Comparison of ENCODE assay signal across 20 cellular contexts in the genomic region with DNA sequence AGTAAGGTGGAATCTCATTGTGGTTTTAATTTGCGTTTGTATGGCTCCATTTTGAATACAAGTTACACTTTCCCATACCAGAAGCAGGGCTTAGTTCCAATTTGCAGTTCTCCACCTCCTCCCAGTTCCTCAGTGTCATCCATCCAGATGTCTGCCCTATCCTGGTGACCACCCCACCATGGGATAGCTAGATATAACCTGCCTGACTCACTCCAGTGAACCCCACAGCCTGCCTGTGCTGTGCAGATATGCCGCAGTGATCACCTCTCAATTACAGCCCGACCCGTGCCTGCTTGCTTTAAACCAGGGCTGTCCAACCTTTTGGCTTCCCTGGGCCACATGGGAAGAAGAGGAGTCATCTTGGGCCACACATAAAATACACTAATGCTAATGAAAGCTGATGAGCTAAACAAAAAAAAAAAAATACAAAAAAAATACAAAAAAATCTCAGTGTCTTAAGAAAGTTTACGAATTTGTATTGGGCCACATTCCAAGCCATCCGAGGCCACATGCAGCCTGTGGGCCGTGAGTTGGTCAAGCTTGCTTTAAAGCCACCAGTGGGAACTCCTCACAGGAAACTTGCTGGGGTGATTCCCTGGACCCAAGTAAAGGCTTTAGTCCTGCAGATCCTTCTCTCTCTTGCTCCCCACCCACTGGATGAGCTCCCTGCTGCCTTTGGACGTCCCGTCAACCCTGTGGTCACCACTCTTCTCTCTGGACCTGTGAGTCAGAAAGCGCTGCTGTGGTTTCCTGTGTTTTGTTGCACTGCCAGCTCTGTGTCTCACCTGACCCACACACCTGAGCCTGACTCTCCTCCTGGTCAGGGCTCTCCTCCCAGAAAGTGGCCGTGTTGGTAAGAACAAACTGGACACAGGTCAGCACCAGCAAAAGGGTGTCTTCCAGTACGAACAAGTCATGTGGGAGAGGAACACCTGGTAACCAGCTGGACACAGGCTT.
DNase-seq lines count a peak whose midpoint lies in the region; ATAC-seq, FAIRE-seq and TF ChIP-seq lines count a peak whose summit lies in the region.
"Had no signal": no experiment of that assay in that cellular context is flagged by ENCODE, and none has a peak within 500 bp of the region (broad histone marks: within the 10 kb centered on the region; RNA-seq: fewer than 3 reads in every experiment).

No MANE protein-coding gene starts in this region.

- H3K27ac ChIP-seq in H1 (ENCODE audit: low read depth, low read length) = no peak overlapping the region
- H3K27ac ChIP-seq: neutrophil had no signal

- FAIRE-seq in H1 (lab: Jason Lieb, UNC) = no peak

- no peaks in the 10 kb centered on the region for H3K27me3 Mint-ChIP-seq in activated CD8-positive, alpha-beta memory T cell treated with anti-CD3 and anti-CD28 coated beads, Interleukin-2, amount 10 ng/mL, durations not matched to agents 7 days and 5 days

- 0 out of 2 replicates have a peak overlapping the region, but pooled peaks have one; percentile 21 for H2BK15ac ChIP-seq in H1 (ENCODE audit: low read length)

- H3K36me3 ChIP-seq in H1 (ENCODE audit: control insufficient read depth in 2 of 4, insufficient read depth in 4 of 4, low read length in 3 of 4) = no peaks in the 10 kb centered on the region
- H3K36me3 ChIP-seq: HAP-1, neutrophil had no signal

- POLR2A ChIA-PET in H1 (lab: Charles Lee; ENCODE audit: partially characterized antibody) = no interaction called here

- H2BK5ac ChIP-seq in H1 (ENCODE audit: low read depth, low read length) = peak overlapping the region; percentile 72; the same call in 1 of the 2 replicates

- peak overlapping the region; percentile 60 for H2AFZ ChIP-seq in H1 (ENCODE audit: low read length)

- ATAC-seq in activated CD8-positive, alpha-beta memory T cell treated with anti-CD3 and anti-CD28 coated beads, Interleukin-2, amount 10 ng/mL, durations not matched to agents 7 days and 5 days = peak; percentile 35
- ATAC-seq in GM18511 (IDR thresholded peaks at IDR 0.05; ENCODE audit: unreplicated experiment) (no peak), left cardiac atrium (no peak)

- H3K79me2 ChIP-seq in H1 (ENCODE audit: control insufficient read depth in 1 of 2, insufficient read depth in 2 of 2, low read length in 2 of 2) = no peaks in the 10 kb centered on the region

- CTCF ChIA-PET in activated CD8-positive, alpha-beta memory T cell treated with anti-CD3 and anti-CD28 coated beads, Interleukin-2, amount 10 ng/mL, durations not matched to agents 7 days and 5 days (lab: Charles Lee) = interaction anchor here (0.7 to 1.3 kb wide), 4 partner anchors 14 to 183 kb away, joined by 3 to 4 read pairs (median 3); no protein-coding TSS in a partner anchor
- CTCF ChIA-PET in H1 (lab: Charles Lee; ENCODE audit: partially characterized antibody) = interaction anchor here (0.6 to 1.6 kb wide), 4 partner anchors 12 to 980 kb away, joined by 3 to 5 read pairs (median 3); no protein-coding TSS in a partner anchor

- no peak overlapping the region for H3K4me3 ChIP-seq in H1 (ENCODE audit: extremely low read depth in 1 of 4, insufficient read depth in 2 of 4, low read depth in 3 of 4, low read length in 4 of 4)
- H3K4me3 ChIP-seq: HAP-1 had no signal

- H3K23ac ChIP-seq in H1 (ENCODE audit: insufficient read length) = no peak overlapping the region

- intact Hi-C loops in left cardiac atrium (cut with DNase I) = no loop called here

- peak overlapping the region; percentile 65; the same call in 1 of the 2 replicates for H2BK12ac ChIP-seq in H1 (ENCODE audit: low read depth, low read length)

- no peak overlapping the region for H2AK5ac ChIP-seq in H1 (ENCODE audit: low read depth, low read length)

- H3K27ac Mint-ChIP-seq in activated CD8-positive, alpha-beta memory T cell treated with anti-CD3 and anti-CD28 coated beads, Interleukin-2, amount 10 ng/mL, durations not matched to agents 7 days and 5 days = no peak overlapping the region
- H3K27ac Mint-ChIP-seq: T-helper 1 cell treated with Interleukin-12 subunit alpha and Interleukin-12 subunit beta and Interleukin-4 antibody, amounts not matched to agents 30 μg/mL and 1 μg/mL, for 36 hours had no signal

- no peak for TF ChIP-seq RAD21 in H1 (IDR thresholded peaks at IDR 0.05 in 1 of 2, conservative IDR thresholded peaks at IDR 0.05 in 1 of 2; ENCODE audit: low read depth in 2 of 2, low read length in 2 of 2)

- H3K9me3 Mint-ChIP-seq in activated CD8-positive, alpha-beta memory T cell treated with anti-CD3 and anti-CD28 coated beads, Interleukin-2, amount 10 ng/mL, durations not matched to agents 7 days and 5 days (ENCODE audit: low read depth) = peaks cover 7% of the 10 kb centered on the region

- H3K14ac ChIP-seq in H1 (ENCODE audit: insufficient read length) = no peak overlapping the region

- no peak overlapping the region for H3K56ac ChIP-seq in H1 (replicated peaks; ENCODE audit: insufficient read length, low read depth, low read length)

- H3K9ac ChIP-seq in H1 (replicated peaks in 1 of 4; ENCODE audit: extremely low read depth in 1 of 4, low read depth in 3 of 4, low read length in 3 of 4) = no peak overlapping the region

- H3K4me2 ChIP-seq in H1 (ENCODE audit: insufficient read depth in 1 of 2, low read depth in 2 of 2, low read length in 2 of 2) = no peak overlapping the region

- TF ChIP-seq POLR2A in H1 (IDR thresholded peaks at IDR 0.05; ENCODE audit: control extremely low read depth in 1 of 2, low read depth in 2 of 2, low read length in 2 of 2) = no peak

- H3K4me1 Mint-ChIP-seq in activated CD8-positive, alpha-beta memory T cell treated with anti-CD3 and anti-CD28 coated beads, Interleukin-2, amount 10 ng/mL, durations not matched to agents 7 days and 5 days = no peaks in the 10 kb centered on the region

- H3K4me3 Mint-ChIP-seq in activated CD8-positive, alpha-beta memory T cell treated with anti-CD3 and anti-CD28 coated beads, Interleukin-2, amount 10 ng/mL, durations not matched to agents 7 days and 5 days = no peak overlapping the region
- H3K4me3 Mint-ChIP-seq: T-helper 1 cell treated with Interleukin-12 subunit alpha and Interleukin-12 subunit beta and Interleukin-4 antibody, amounts not matched to agents 30 μg/mL and 1 μg/mL, for 36 hours had no signal

- peaks cover 0 to 6% of the 10 kb centered on the region in 2 experiments; a peak in 2 of 4 replicates for H3K9me3 ChIP-seq in H1 (ENCODE audit: insufficient read depth in 2 of 2, low read depth in 1 of 2, low read length in 1 of 2)
- H3K9me3 ChIP-seq: HAP-1, neutrophil had no signal

- no peaks in the 10 kb centered on the region for H3K27me3 ChIP-seq in H1 (replicated peaks in 1 of 4; ENCODE audit: control insufficient read depth in 3 of 4, extremely low read depth in 1 of 4, insufficient read depth in 3 of 4, low read length in 3 of 4)
- H3K27me3 ChIP-seq: neutrophil had no signal

- H3K79me1 ChIP-seq in H1 (ENCODE audit: low read depth, low read length) = no peaks in the 10 kb centered on the region

- H3K4me1 ChIP-seq in H1 (replicated peaks in 1 of 4; ENCODE audit: control insufficient read depth in 3 of 4, insufficient read depth in 4 of 4, low read length in 3 of 4) = peaks cover 0 to 7% (median 0%) of the 10 kb centered on the region in 4 experiments; a peak in 1 of 7 replicates
- H3K4me1 ChIP-seq: HAP-1 had no signal

- H3K36me3 Mint-ChIP-seq in activated CD8-positive, alpha-beta memory T cell treated with anti-CD3 and anti-CD28 coated beads, Interleukin-2, amount 10 ng/mL, durations not matched to agents 7 days and 5 days = peaks cover 1% of the 10 kb centered on the region

- TF ChIP-seq EP300 in H1 (IDR thresholded peaks at IDR 0.05; ENCODE audit: borderline replicate concordance in 1 of 2, low read depth in 2 of 2, low read length in 2 of 2) = no peak

- H4K8ac ChIP-seq in H1 (ENCODE audit: extremely low read depth, insufficient read depth, low read length) = no peak overlapping the region

- no peak overlapping the region for H3K18ac ChIP-seq in H1 (ENCODE audit: extremely low read depth, low read length)

- H3K4ac ChIP-seq in H1 (replicated peaks; ENCODE audit: insufficient read length, low read depth, low read length) = no peak overlapping the region

- no peak overlapping the region for H4K5ac ChIP-seq in H1 (ENCODE audit: insufficient read length, low read depth, low read length)

- H4K20me1 ChIP-seq in H1 (replicated peaks in 1 of 2; ENCODE audit: control insufficient read depth in 1 of 2, insufficient read depth in 2 of 2, low read length in 2 of 2) = no peaks in the 10 kb centered on the region

- WGBS in H1 (ENCODE audit: extremely low coverage in 1 of 2, insufficient coverage in 1 of 2, insufficient read length in 1 of 2, insufficient replicate concordance in 2 of 2, low coverage in 1 of 2, low lambda C conversion rate in 2 of 2, missing lambda C conversion rate in 1 of 2), 2 experiments = 91% methylated on average over 11 of the region's 12 CpGs; no CpG with 5 or more reads in 1 of the 2 experiments

- H2BK20ac ChIP-seq in H1 (ENCODE audit: low read length) = peak overlapping the region; percentile 10; the same call in 1 of the 2 replicates

- TF ChIP-seq CTCF in H1 (IDR thresholded peaks at IDR 0.05; ENCODE audit: control extremely low read depth in 1 of 3, insufficient read depth in 1 of 3, low read depth in 1 of 3, low read length in 3 of 3) = no peak

- H4K91ac ChIP-seq in H1 (replicated peaks; ENCODE audit: insufficient read length, low read length) = peak overlapping the region; percentile 5

- H2BK120ac ChIP-seq in H1 (replicated peaks; ENCODE audit: low read depth, low read length) = peak overlapping the region; percentile 23

- peak; percentile 54 for DNase-seq in activated CD8-positive, alpha-beta memory T cell treated with anti-CD3 and anti-CD28 coated beads, Interleukin-2, amount 10 ng/mL, durations not matched to agents 7 days and 5 days
- no peak for DNase-seq in activated CD8-positive, alpha-beta memory T cell treated with anti-CD3 and anti-CD28 coated beads, Interleukin-2, amount 50 U/mL, for 48 hours
- DNase-seq in OCI-M2 (lab: John Stamatoyannopoulos, UW; ENCODE audit: unreplicated experiment) = peak; percentile 85
- no peak for DNase-seq in H1 (ENCODE audit: low read depth in 1 of 2, low spot score in 2 of 2)
- DNase-seq in retina = peak; percentile 38
- DNase-seq in NCI-H1930 (lab: John Stamatoyannopoulos, UW) = no peak
- no peak for DNase-seq in left cardiac atrium
- DNase-seq: ACHN; activated CD4-positive, CD25-positive, alpha-beta regulatory T cell treated with anti-CD3 and anti-CD28 coated beads, Interleukin-2, amount 50 U/mL, for 72 hours; activated T-cell treated with anti-CD3 and anti-CD28 coated beads, Interleukin-2, amount 50 U/mL, for 1 hour; DMS53; hypothalamus; Kasumi-1; NCI-H446; SIG-M5; stimulated activated CD4-positive, alpha-beta T cell treated with anti-CD3 and anti-CD28 coated beads, Interleukin-1b, Interleukin-23, amount 100 ng/mL, for 48 hours had no signal

- no peaks in the 10 kb centered on the region for H3K23me2 ChIP-seq in H1 (ENCODE audit: low read depth, low read length)

TF ChIP-seq in H1, 55 proteins besides CTCF, POLR2A, EP300 and RAD21:
- no peak for TF ChIP-seq EGR1 (IDR thresholded peaks at IDR 0.05; ENCODE audit: borderline replicate concordance, low read depth, low read length)
- TF ChIP-seq SRF (IDR thresholded peaks at IDR 0.05; ENCODE audit: low read depth, low read length) = no peak
- no peak for TF ChIP-seq TCF12 (IDR thresholded peaks at IDR 0.05; ENCODE audit: low read depth, low read length)
- no peak for TF ChIP-seq SIRT6 (IDR thresholded peaks at IDR 0.05; ENCODE audit: low read length)
- TF ChIP-seq CHD1 (IDR thresholded peaks at IDR 0.05; ENCODE audit: low read depth, low read length) = no peak

Comparison
In these comparisons a context has a peak if more than half of its experiments do, and no peak if none do; other contexts are left out.
1. DNase-seq: peak in activated CD8-positive, alpha-beta memory T cell treated with anti-CD3 and anti-CD28 coated beads, Interleukin-2, amount 10 ng/mL, durations not matched to agents 7 days and 5 days (single experiment), OCI-M2 (single experiment) and retina (single experiment); none in activated CD8-positive, alpha-beta memory T cell treated with anti-CD3 and anti-CD28 coated beads, Interleukin-2, amount 50 U/mL, for 48 hours (single experiment), H1 (0 of 2), NCI-H1930 (0 of 2) and left cardiac atrium (single experiment).